ENCODE assay signal across 14 cellular contexts in the genomic region with DNA sequence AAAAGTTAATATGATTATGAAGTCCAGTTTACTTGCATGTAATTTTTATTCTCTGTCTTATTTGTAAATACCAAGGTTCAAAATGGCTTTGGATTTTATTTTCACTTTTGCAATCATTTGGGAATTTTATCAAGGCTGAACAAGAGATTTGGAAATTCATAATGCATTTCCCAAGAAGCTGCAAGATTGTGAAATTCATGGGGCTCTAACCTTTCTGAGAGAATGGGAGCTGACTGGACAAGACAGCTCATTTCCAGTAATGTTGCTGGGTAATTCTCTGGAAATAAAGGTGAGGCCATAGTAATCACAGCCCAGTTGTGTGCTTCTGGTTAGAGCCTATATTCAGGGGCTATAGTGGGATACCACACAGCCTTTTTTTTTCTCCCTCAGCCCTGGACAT. TPM values are rescaled to one million over a fixed set of nuclear protein-coding genes. Genes with fewer than 3 reads are reported as not detected.
DNase-seq lines count a peak whose midpoint lies in the region; TF ChIP-seq lines count a peak whose summit lies in the region.
"Had no signal": no experiment of that assay in that cellular context is flagged by ENCODE, and none has a peak within 500 bp of the region (broad histone marks: within the 10 kb centered on the region; RNA-seq: fewer than 3 reads in every experiment).

No MANE protein-coding gene starts in this region.

- peak overlapping the region; percentile 20 for H2AFZ ChIP-seq in mammary epithelial cell (ENCODE audit: low read depth, low read length)
- no peak overlapping the region for H2AFZ ChIP-seq in hepatocyte

- H3K9me2 ChIP-seq in hepatocyte (replicated peaks; ENCODE audit: insufficient read depth): no peaks in the 10 kb centered on the region

- peaks cover 13% of the 10 kb centered on the region for H3K4me1 ChIP-seq in mammary epithelial cell (ENCODE audit: insufficient read depth, low read length)
- H3K4me1 ChIP-seq in hepatocyte (ENCODE audit: insufficient read depth): no peaks in the 10 kb centered on the region
- peaks cover 0 to 4% (median 0%) of the 10 kb centered on the region in 3 donors for H3K4me1 ChIP-seq in skeletal muscle tissue (ENCODE audit: control insufficient read depth in 3 of 3, insufficient read depth in 3 of 3, low read length in 3 of 3)

- DNase-seq in GM04503 (ENCODE audit: low read depth) (peak; percentile 81), mammary epithelial cell (peak; percentile 75), hepatocyte (ENCODE audit: low spot score) (peak; percentile 32), epidermal melanocyte (ENCODE audit: insufficient read length, low spot score) (no peak), superior temporal gyrus (ENCODE audit: extremely low spot score) (no peak), glomerular visceral epithelial cell (ENCODE audit: extremely low spot score) (no peak)
- DNase-seq in activated CD8-positive, alpha-beta memory T cell treated with anti-CD3 and anti-CD28 coated beads, Interleukin-2, amount 50 U/mL, for 4 hours: no peak
- DNase-seq: activated naive CD4-positive, alpha-beta T cell treated with anti-CD3 and anti-CD28 coated beads, Interleukin-2, amount 50 U/mL, for 16 hours; CD4-positive, alpha-beta T cell; H7; stimulated activated CD4-positive, alpha-beta T cell treated with anti-CD3 and anti-CD28 coated beads, Interleukin-4, amount 100 ng/mL, for 4 hours had no signal

- intact Hi-C loops in mammary epithelial cell (cut with micrococcal nuclease): no loop called here

- H3K27ac ChIP-seq in mammary epithelial cell (ENCODE audit: insufficient read depth, low read depth, low read length) (peak overlapping the region; percentile 14), hepatocyte (peak overlapping the region; percentile 41), skeletal muscle tissue (ENCODE audit: low read depth, low read length) (peak overlapping the region; percentile 61)
- H3K27ac ChIP-seq: foreskin keratinocyte, HL-60 had no signal

- no peaks in the 10 kb centered on the region for H3K27me3 ChIP-seq in mammary epithelial cell (ENCODE audit: insufficient read depth, low read length)
- H3K27me3 ChIP-seq in hepatocyte: no peaks in the 10 kb centered on the region
- H3K27me3 ChIP-seq in skeletal muscle tissue (ENCODE audit: control insufficient read depth in 3 of 3, insufficient read depth in 3 of 3, low read length in 3 of 3): no peaks in the 10 kb centered on the region
- H3K27me3 ChIP-seq: foreskin keratinocyte had no signal

- BruUV-seq in mammary epithelial cell (replicated peaks; lab: Mats Ljungman, UMichigan): no TSS peak

- in situ Hi-C loops in mammary epithelial cell (cut with MboI; ENCODE audit: low sequenced_read_pairs in 2 of 2): no loop called here

- TF ChIP-seq CTCF in mammary epithelial cell (conservative IDR thresholded peaks at IDR 0.05 in 1 of 2, IDR thresholded peaks at IDR 0.05 in 1 of 2; ENCODE audit: extremely low read depth in 1 of 2, insufficient read depth in 1 of 2, low read depth in 1 of 2, low read length in 2 of 2): no peak
- no peak for TF ChIP-seq CTCF in hepatocyte (IDR thresholded peaks at IDR 0.05; ENCODE audit: poor library complexity)

- CTCF ChIA-PET in mammary epithelial cell (lab: Charles Lee; ENCODE audit: low non-redundant PET): interaction anchor here (0.6 to 0.7 kb wide), 2 partner anchors 30 to 74 kb away, joined by 3 to 4 read pairs; no protein-coding TSS in a partner anchor

- H3K36me3 ChIP-seq in mammary epithelial cell (ENCODE audit: insufficient read depth, low read length) (no peaks in the 10 kb centered on the region), hepatocyte (replicated peaks; ENCODE audit: insufficient read depth, low read depth) (no peaks in the 10 kb centered on the region), skeletal muscle tissue (ENCODE audit: control insufficient read depth in 3 of 3, insufficient read depth in 3 of 3, low read length in 3 of 3) (no peaks in the 10 kb centered on the region)

- no peak overlapping the region for H3K4me3 ChIP-seq in mammary epithelial cell (replicated peaks in 1 of 3; ENCODE audit: insufficient read depth in 1 of 3, low read depth in 2 of 3, low read length in 3 of 3)
- H3K4me3 ChIP-seq in hepatocyte: no peak overlapping the region
- no peak overlapping the region for H3K4me3 ChIP-seq in skeletal muscle tissue (ENCODE audit: low read length in 3 of 3)

- H3K9me3 ChIP-seq in mammary epithelial cell (replicated peaks; ENCODE audit: insufficient read depth, low read length) (no peaks in the 10 kb centered on the region), hepatocyte (ENCODE audit: low read depth) (no peaks in the 10 kb centered on the region), skeletal muscle tissue (ENCODE audit: control insufficient read depth in 3 of 3, low read length in 3 of 3) (no peaks in the 10 kb centered on the region)

- no peak overlapping the region for H3K9ac ChIP-seq in mammary epithelial cell (ENCODE audit: insufficient read depth, low read length)
- no peak overlapping the region for H3K9ac ChIP-seq in skeletal muscle tissue (ENCODE audit: low read depth in 1 of 3, low read length in 3 of 3)

- dilution Hi-C loops in mammary epithelial cell (cut with HindIII; ENCODE audit: low sequenced_read_pairs): no loop called here

- H4K20me1 ChIP-seq in mammary epithelial cell (ENCODE audit: insufficient read depth, low read length) (no peaks in the 10 kb centered on the region), hepatocyte (ENCODE audit: insufficient read depth, poor library complexity, severe bottlenecking) (no peaks in the 10 kb centered on the region)

- no peak overlapping the region for H3K4me2 ChIP-seq in mammary epithelial cell (ENCODE audit: insufficient read depth, low read depth, low read length)
- no peak overlapping the region for H3K4me2 ChIP-seq in hepatocyte

- H3K79me2 ChIP-seq in mammary epithelial cell (ENCODE audit: insufficient read depth, low read length) (no peaks in the 10 kb centered on the region), hepatocyte (no peaks in the 10 kb centered on the region)

RNA-seq across cellular contexts. Expression of a gene that starts 21.5 kb away (rescaled TPM):
- total RNA-seq in mammary epithelial cell: 10 to 100 TPM; 77.7 to 88.2 TPM
- 13.4 TPM for polyA plus RNA-seq in mammary epithelial cell
- polyA minus RNA-seq in mammary epithelial cell: 13.1 TPM
- total RNA-seq in hepatocyte: 36.1 and 40.0 TPM in 2 replicates
- polyA plus RNA-seq in hepatocyte: 19.6 and 27.2 TPM in 2 replicates
- total RNA-seq in skeletal muscle tissue: 14.6 TPM

Comparison
In these comparisons a context has a peak if more than half of its experiments do, and no peak if none do; other contexts are left out.
1. DNase-seq: peak in GM04503 (single experiment), mammary epithelial cell (single experiment) and hepatocyte (single experiment); none in epidermal melanocyte (single experiment), superior temporal gyrus (single experiment), activated CD8-positive, alpha-beta memory T cell treated with anti-CD3 and anti-CD28 coated beads, Interleukin-2, amount 50 U/mL, for 4 hours (single experiment) and glomerular visceral epithelial cell (single experiment).
2. Peak in every context shown above with its lines, with median percentiles within 50 percentile points of each other: H3K27ac ChIP-seq.